Comparison of ENCODE assay signal across 23 cellular contexts in genomic region chr3:153963012-153963411, GRCh38.
"Had no signal": no experiment of that assay in that cellular context is flagged by ENCODE, and none has a peak within 500 bp of the region (broad histone marks: within the 10 kb centered on the region; RNA-seq: fewer than 3 reads in every experiment).

No MANE protein-coding gene starts in this region.

- H3K9me3 Mint-ChIP-seq: activated B cell treated with CpG ODN at 0.5 μM for 24 hours; activated naive CD8-positive, alpha-beta T cell treated with anti-CD3 and anti-CD28 coated beads, Interleukin-2, amount 50 U/mL, for 24 hours; activated T-cell treated with anti-CD3 and anti-CD28 coated beads, Interleukin-2, amount 50 U/mL, for 24 hours had no signal

- H3K27ac Mint-ChIP-seq: activated B cell treated with CpG ODN at 0.5 μM for 24 hours; activated CD4-positive, alpha-beta T cell treated with anti-CD3 and anti-CD28 coated beads, Interleukin-2, amount 10 ng/mL, durations not matched to agents 24 days and 14 days; activated CD8-positive, alpha-beta memory T cell treated with anti-CD3 and anti-CD28 coated beads, Interleukin-2, amount 10 ng/mL, durations not matched to agents 7 days and 5 days; activated naive CD4-positive, alpha-beta T cell treated with anti-CD3 and anti-CD28 coated beads, Interleukin-2, amount 50 U/mL, for 72 hours; activated naive CD8-positive, alpha-beta T cell treated with anti-CD3 and anti-CD28 coated beads, Interleukin-2, amount 50 U/mL, for 24 hours; activated T-cell treated with anti-CD3 and anti-CD28 coated beads, Interleukin-2, amount 50 U/mL, for 24 hours; brain; T-helper 17 cell had no signal

- DNase-seq: activated B cell treated with CpG ODN at 0.5 μM for 24 hours; activated CD4-positive, alpha-beta T cell treated with anti-CD3 and anti-CD28 coated beads for 1 hour; activated CD4-positive, alpha-beta T cell treated with anti-CD3 and anti-CD28 coated beads, Interleukin-2, amount 10 ng/mL, durations not matched to agents 24 days and 14 days; activated CD4-positive, alpha-beta T cell treated with anti-CD3 and anti-CD28 coated beads, Interleukin-2, amount 50 U/mL, for 48 hours; activated CD8-positive, alpha-beta memory T cell treated with anti-CD3 and anti-CD28 coated beads, Interleukin-2, amount 10 ng/mL, durations not matched to agents 7 days and 5 days; activated effector memory CD4-positive, alpha-beta T cell treated with anti-CD3 and anti-CD28 coated beads, Interleukin-2, amount 50 U/mL, for 16 hours; activated naive CD4-positive, alpha-beta T cell treated with Interleukin-2 at 50 U/mL for 16 hours; activated naive CD8-positive, alpha-beta T cell treated with anti-CD3 and anti-CD28 coated beads, Interleukin-2, amount 50 U/mL, for 24 hours; activated T-cell treated with anti-CD3 and anti-CD28 coated beads, Interleukin-2, amount 50 U/mL, for 24 hours; amniotic stem cell; cerebellar nuclear complex; NCI-H1092; NCI-H1417; NCI-H2029 treated with DMSO at 0.1 percent for 48 hours; NCI-H345; NCI-H510A; NCI-H526 treated with DMSO at 0.1 percent for 48 hours; NCI-H82; SIG-M5; T-helper 17 cell; T-helper 9 cell had no signal

- H3K4me1 Mint-ChIP-seq: activated B cell treated with CpG ODN at 0.5 μM for 24 hours; activated CD4-positive, alpha-beta T cell treated with anti-CD3 and anti-CD28 coated beads, Interleukin-2, amount 10 ng/mL, durations not matched to agents 24 days and 14 days; activated naive CD8-positive, alpha-beta T cell treated with anti-CD3 and anti-CD28 coated beads, Interleukin-2, amount 50 U/mL, for 24 hours; T-helper 17 cell had no signal

- ATAC-seq: activated CD8-positive, alpha-beta memory T cell treated with anti-CD3 and anti-CD28 coated beads, Interleukin-2, amount 10 ng/mL, durations not matched to agents 7 days and 5 days; activated naive CD4-positive, alpha-beta T cell treated with anti-CD3 and anti-CD28 coated beads, Interleukin-2, amount 50 U/mL, for 72 hours; activated naive CD8-positive, alpha-beta T cell treated with anti-CD3 and anti-CD28 coated beads, Interleukin-2, amount 50 U/mL, for 24 hours; T-helper 17 cell had no signal

- H3K36me3 Mint-ChIP-seq: activated CD8-positive, alpha-beta memory T cell treated with anti-CD3 and anti-CD28 coated beads, Interleukin-2, amount 10 ng/mL, durations not matched to agents 7 days and 5 days; activated naive CD4-positive, alpha-beta T cell treated with anti-CD3 and anti-CD28 coated beads, Interleukin-2, amount 50 U/mL, for 72 hours; brain had no signal

- H3K4me3 Mint-ChIP-seq: activated B cell treated with CpG ODN at 0.5 μM for 24 hours; activated CD4-positive, alpha-beta T cell treated with anti-CD3 and anti-CD28 coated beads, Interleukin-2, amount 10 ng/mL, durations not matched to agents 24 days and 14 days; activated CD8-positive, alpha-beta memory T cell treated with anti-CD3 and anti-CD28 coated beads, Interleukin-2, amount 10 ng/mL, durations not matched to agents 7 days and 5 days; activated naive CD8-positive, alpha-beta T cell treated with anti-CD3 and anti-CD28 coated beads, Interleukin-2, amount 50 U/mL, for 24 hours; activated T-cell treated with anti-CD3 and anti-CD28 coated beads, Interleukin-2, amount 50 U/mL, for 24 hours; brain; T-helper 17 cell had no signal

- H3K27me3 Mint-ChIP-seq: activated B cell treated with CpG ODN at 0.5 μM for 24 hours; activated CD4-positive, alpha-beta T cell treated with anti-CD3 and anti-CD28 coated beads, Interleukin-2, amount 10 ng/mL, durations not matched to agents 24 days and 14 days; brain had no signal
